8 cellular contexts compared by ENCODE assay signal in genomic region chr6:188821-189655, GRCh38.
A peak's percentile ranks its signal among the peaks of the same experiment; 100 is the strongest.
DNase-seq lines count a peak whose midpoint lies in the region; ATAC-seq, FAIRE-seq and TF ChIP-seq lines count a peak whose summit lies in the region.

No MANE protein-coding gene starts in this region.

- ATAC-seq in GM18511 (IDR thresholded peaks at IDR 0.05; ENCODE audit: unreplicated experiment) (peak; percentile 89), HG02973 (IDR thresholded peaks at IDR 0.05; ENCODE audit: unreplicated experiment) (peak; percentile 64), WTC11 (peak; percentile 99)

- POLR2A ChIA-PET in WTC11 (lab: Charles Lee), result interaction anchor here (0.6 kb wide), 1 partner anchor 156 kb away, joined by 7 read pairs; no protein-coding TSS in a partner anchor

- no peak for FAIRE-seq in bronchial epithelial cell (lab: Jason Lieb, UNC)

- H3K27me3 Mint-ChIP-seq in WTC11 (ENCODE audit: low read depth), result no peaks in the 10 kb centered on the region

- CTCF ChIA-PET in WTC11 (lab: Charles Lee), result interaction anchor here (0.5 to 2.1 kb wide), 47 partner anchors 9 to 1248 kb away, joined by 3 to 21 read pairs (median 4); partner anchors contain the start of gene IRF4

- peak; percentile 86 for DNase-seq in ACHN
- DNase-seq in NCI-H2081 treated with DMSO at 0.1 percent for 48 hours (lab: John Stamatoyannopoulos, UW), result peak; percentile 49
- DNase-seq in WTC11 (ENCODE audit: low spot score), result peak; percentile 91
- DNase-seq in bronchial epithelial cell (ENCODE audit: low read depth), result peak; percentile 82
- peak; percentile 35 for DNase-seq in kidney epithelial cell (ENCODE audit: low read depth)
- DNase-seq in stimulated activated CD4-positive, alpha-beta T cell treated with anti-CD3 and anti-CD28 coated beads, Interleukin-2, amount 100 ng/mL, for 24 hours, result peak; percentile 80 to 82

- no peaks in the 10 kb centered on the region for H3K27me3 ChIP-seq in bronchial epithelial cell (ENCODE audit: control insufficient read depth, insufficient read depth, low read length)
- H3K27me3 ChIP-seq in kidney epithelial cell (ENCODE audit: control insufficient read depth, insufficient read depth, low read length), result peaks cover 2% of the 10 kb centered on the region

- H3K4me3 ChIP-seq in bronchial epithelial cell (ENCODE audit: low read depth, low read length), result no peak overlapping the region
- no peak overlapping the region for H3K4me3 ChIP-seq in kidney epithelial cell (ENCODE audit: low read depth, low read length)

- H3K36me3 ChIP-seq in bronchial epithelial cell (ENCODE audit: control insufficient read depth, insufficient read depth, low read length) (no peaks in the 10 kb centered on the region), kidney epithelial cell (ENCODE audit: control insufficient read depth, insufficient read depth, low read length) (no peaks in the 10 kb centered on the region)

- in situ Hi-C loops in ACHN (cut with HindIII; ENCODE audit: low pct_ligation_motif_present, low pct_unique_long_range_greater_than_20kb, low sequenced_read_pairs), result no loop called here

- H3K4me3 Mint-ChIP-seq in WTC11, result no peak overlapping the region

- no peak overlapping the region for H3K27ac Mint-ChIP-seq in WTC11

- H3K9me3 Mint-ChIP-seq in WTC11, result no peaks in the 10 kb centered on the region

- TF ChIP-seq CTCF in WTC11 (IDR thresholded peaks at IDR 0.05) (peak; percentile 56), bronchial epithelial cell (IDR thresholded peaks at IDR 0.05; ENCODE audit: insufficient read depth, low read length, severe bottlenecking) (peak; percentile 95), kidney epithelial cell (IDR thresholded peaks at IDR 0.05; ENCODE audit: insufficient read depth, low read length, poor library complexity, severe bottlenecking) (peak; percentile 98)

- no peaks in the 10 kb centered on the region for H3K36me3 Mint-ChIP-seq in WTC11

- H3K4me1 Mint-ChIP-seq in WTC11, result no peaks in the 10 kb centered on the region

TF ChIP-seq in WTC11, 78 proteins besides CTCF, POLR2A, EP300 and RAD21:
- TF ChIP-seq SP1 (CRISPR knock-in tag; conservative IDR thresholded peaks at IDR 0.05) (0 out of 2 replicates have a peak, but pooled peaks have one; percentile 28), FOXJ3 (CRISPR knock-in tag; IDR thresholded peaks at IDR 0.05; ENCODE audit: borderline replicate concordance) (no peak)

Comparison
In these comparisons a context has a peak if more than half of its experiments do, and no peak if none do; other contexts are left out.
1. DNase-seq: peak in every context shown above with its lines; median percentile 91 in WTC11; 86 in ACHN; 82 in bronchial epithelial cell; 81 in stimulated activated CD4-positive, alpha-beta T cell treated with anti-CD3 and anti-CD28 coated beads, Interleukin-2, amount 100 ng/mL, for 24 hours; 49 in NCI-H2081 treated with DMSO at 0.1 percent for 48 hours; 35 in kidney epithelial cell.